Comparison of ENCODE assay signal across 1 cellular context in the genomic region with DNA sequence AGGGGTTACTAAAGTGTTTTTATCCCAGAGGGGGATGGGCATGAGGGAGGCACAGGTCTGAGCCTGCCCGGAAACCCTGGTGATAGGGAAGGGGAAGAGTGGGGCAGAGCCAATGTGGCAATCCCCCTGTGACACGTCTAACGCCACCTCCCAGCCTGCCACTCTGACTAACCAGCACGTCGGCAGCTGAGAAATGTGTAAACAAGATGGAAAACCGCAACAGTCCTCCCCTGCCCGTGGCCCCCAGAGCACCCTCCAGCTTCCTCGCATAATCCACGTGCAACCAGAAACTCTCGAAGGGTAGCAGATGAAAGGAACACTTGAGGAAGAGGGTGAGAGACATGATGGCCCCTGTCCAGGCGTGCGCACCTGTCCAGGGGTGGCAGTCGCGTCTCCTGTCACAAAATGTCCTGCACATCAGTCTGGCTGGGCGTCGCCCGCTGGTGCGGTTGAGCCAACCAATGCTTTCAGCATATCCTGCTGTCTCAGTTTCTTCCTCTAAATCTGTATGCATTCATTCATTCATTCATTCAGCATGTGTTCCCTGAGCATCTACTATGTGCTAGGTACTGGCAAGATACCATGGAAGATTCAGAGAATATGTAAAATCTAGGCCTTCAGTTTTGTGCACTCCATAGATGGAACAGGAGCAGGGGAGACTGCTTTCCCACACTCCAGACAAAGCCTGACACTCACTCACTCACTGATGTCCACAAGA.
TF ChIP-seq lines count a peak whose summit lies in the region.

No MANE protein-coding gene starts in this region.

TF ChIP-seq in HepG2, 621 proteins besides CTCF, POLR2A, EP300 and RAD21 (continues in another document):
- TF ChIP-seq THYN1 (CRISPR knock-in tag; IDR thresholded peaks at IDR 0.05; ENCODE audit: borderline replicate concordance, low read depth) = no peak
- TF ChIP-seq ZNF687 (CRISPR knock-in tag; IDR thresholded peaks at IDR 0.05) = peak; percentile 74
- no peak for TF ChIP-seq CBX2 (IDR thresholded peaks at IDR 0.05; ENCODE audit: low read depth, low read length)
- TF ChIP-seq CBX2 (CRISPR knock-in tag; IDR thresholded peaks at IDR 0.05; ENCODE audit: low read depth) = no peak
- TF ChIP-seq USF2 (IDR thresholded peaks at IDR 0.05; ENCODE audit: low read depth, low read length) = no peak
- TF ChIP-seq USF2 (CRISPR knock-in tag; IDR thresholded peaks at IDR 0.05; ENCODE audit: borderline replicate concordance) = no peak
- TF ChIP-seq ZNF879 (CRISPR knock-in tag; IDR thresholded peaks at IDR 0.05) = no peak
- TF ChIP-seq SAFB2 (CRISPR knock-in tag; IDR thresholded peaks at IDR 0.05; ENCODE audit: borderline replicate concordance, low read depth) = no peak
- TF ChIP-seq ARNT2 (CRISPR knock-in tag; IDR thresholded peaks at IDR 0.05; ENCODE audit: low read depth) = no peak
- no peak for TF ChIP-seq SOX13 (IDR thresholded peaks at IDR 0.05)
- peak in 1 of 2 experiments; percentile 17; a peak in 1 of 4 replicates for TF ChIP-seq SOX13 (CRISPR knock-in tag; conservative IDR thresholded peaks at IDR 0.05 in 1 of 2, IDR thresholded peaks at IDR 0.05 in 1 of 2)
- TF ChIP-seq, protein P1, sequence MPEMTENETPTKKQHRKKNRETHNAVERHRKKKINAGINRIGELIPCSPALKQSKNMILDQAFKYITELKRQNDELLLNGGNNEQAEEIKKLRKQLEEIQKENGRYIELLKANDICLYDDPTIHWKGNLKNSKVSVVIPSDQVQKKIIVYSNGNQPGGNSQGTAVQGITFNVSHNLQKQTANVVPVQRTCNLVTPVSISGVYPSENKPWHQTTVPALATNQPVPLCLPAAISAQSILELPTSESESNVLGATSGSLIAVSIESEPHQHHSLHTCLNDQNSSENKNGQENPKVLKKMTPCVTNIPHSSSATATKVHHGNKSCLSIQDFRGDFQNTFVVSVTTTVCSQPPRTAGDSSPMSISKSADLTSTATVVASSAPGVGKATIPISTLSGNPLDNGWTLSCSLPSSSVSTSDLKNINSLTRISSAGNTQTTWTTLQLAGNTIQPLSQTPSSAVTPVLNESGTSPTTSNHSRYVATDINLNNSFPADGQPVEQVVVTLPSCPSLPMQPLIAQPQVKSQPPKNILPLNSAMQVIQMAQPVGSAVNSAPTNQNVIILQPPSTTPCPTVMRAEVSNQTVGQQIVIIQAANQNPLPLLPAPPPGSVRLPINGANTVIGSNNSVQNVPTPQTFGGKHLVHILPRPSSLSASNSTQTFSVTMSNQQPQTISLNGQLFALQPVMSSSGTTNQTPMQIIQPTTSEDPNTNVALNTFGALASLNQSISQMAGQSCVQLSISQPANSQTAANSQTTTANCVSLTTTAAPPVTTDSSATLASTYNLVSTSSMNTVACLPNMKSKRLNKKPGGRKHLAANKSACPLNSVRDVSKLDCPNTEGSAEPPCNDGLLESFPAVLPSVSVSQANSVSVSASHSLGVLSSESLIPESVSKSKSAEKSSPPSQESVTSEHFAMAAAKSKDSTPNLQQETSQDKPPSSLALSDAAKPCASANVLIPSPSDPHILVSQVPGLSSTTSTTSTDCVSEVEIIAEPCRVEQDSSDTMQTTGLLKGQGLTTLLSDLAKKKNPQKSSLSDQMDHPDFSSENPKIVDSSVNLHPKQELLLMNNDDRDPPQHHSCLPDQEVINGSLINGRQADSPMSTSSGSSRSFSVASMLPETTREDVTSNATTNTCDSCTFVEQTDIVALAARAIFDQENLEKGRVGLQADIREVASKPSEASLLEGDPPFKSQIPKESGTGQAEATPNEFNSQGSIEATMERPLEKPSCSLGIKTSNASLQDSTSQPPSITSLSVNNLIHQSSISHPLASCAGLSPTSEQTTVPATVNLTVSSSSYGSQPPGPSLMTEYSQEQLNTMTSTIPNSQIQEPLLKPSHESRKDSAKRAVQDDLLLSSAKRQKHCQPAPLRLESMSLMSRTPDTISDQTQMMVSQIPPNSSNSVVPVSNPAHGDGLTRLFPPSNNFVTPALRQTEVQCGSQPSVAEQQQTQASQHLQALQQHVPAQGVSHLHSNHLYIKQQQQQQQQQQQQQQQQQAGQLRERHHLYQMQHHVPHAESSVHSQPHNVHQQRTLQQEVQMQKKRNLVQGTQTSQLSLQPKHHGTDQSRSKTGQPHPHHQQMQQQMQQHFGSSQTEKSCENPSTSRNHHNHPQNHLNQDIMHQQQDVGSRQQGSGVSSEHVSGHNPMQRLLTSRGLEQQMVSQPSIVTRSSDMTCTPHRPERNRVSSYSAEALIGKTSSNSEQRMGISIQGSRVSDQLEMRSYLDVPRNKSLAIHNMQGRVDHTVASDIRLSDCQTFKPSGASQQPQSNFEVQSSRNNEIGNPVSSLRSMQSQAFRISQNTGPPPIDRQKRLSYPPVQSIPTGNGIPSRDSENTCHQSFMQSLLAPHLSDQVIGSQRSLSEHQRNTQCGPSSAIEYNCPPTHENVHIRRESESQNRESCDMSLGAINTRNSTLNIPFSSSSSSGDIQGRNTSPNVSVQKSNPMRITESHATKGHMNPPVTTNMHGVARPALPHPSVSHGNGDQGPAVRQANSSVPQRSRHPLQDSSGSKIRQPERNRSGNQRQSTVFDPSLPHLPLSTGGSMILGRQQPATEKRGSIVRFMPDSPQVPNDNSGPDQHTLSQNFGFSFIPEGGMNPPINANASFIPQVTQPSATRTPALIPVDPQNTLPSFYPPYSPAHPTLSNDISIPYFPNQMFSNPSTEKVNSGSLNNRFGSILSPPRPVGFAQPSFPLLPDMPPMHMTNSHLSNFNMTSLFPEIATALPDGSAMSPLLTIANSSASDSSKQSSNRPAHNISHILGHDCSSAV (CRISPR knock-in tag; IDR thresholded peaks at IDR 0.05; ENCODE audit: borderline replicate concordance) = no peak
- TF ChIP-seq, protein P2, sequence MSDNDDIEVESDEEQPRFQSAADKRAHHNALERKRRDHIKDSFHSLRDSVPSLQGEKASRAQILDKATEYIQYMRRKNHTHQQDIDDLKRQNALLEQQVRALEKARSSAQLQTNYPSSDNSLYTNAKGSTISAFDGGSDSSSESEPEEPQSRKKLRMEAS (IDR thresholded peaks at IDR 0.05) = peak; percentile 73; the same call in 1 of the 2 replicates
- no peak for TF ChIP-seq KDM1A (CRISPR knock-in tag; IDR thresholded peaks at IDR 0.05)
- TF ChIP-seq ZNF335 (CRISPR knock-in tag; IDR thresholded peaks at IDR 0.05) = no peak
- TF ChIP-seq JUNB (CRISPR knock-in tag; IDR thresholded peaks at IDR 0.05; ENCODE audit: borderline replicate concordance) = no peak
- TF ChIP-seq TOPORS (CRISPR knock-in tag; IDR thresholded peaks at IDR 0.05) = no peak
- TF ChIP-seq KDM6A (CRISPR knock-in tag; IDR thresholded peaks at IDR 0.05; ENCODE audit: low read depth) = no peak
- TF ChIP-seq ZNF234 (CRISPR knock-in tag; conservative IDR thresholded peaks at IDR 0.05) = no peak
- no peak for TF ChIP-seq GPBP1L1 (CRISPR knock-in tag; IDR thresholded peaks at IDR 0.05)
- TF ChIP-seq NR1H2 (CRISPR knock-in tag; IDR thresholded peaks at IDR 0.05; ENCODE audit: borderline replicate concordance, low read depth) = no peak
- TF ChIP-seq, protein P3, sequence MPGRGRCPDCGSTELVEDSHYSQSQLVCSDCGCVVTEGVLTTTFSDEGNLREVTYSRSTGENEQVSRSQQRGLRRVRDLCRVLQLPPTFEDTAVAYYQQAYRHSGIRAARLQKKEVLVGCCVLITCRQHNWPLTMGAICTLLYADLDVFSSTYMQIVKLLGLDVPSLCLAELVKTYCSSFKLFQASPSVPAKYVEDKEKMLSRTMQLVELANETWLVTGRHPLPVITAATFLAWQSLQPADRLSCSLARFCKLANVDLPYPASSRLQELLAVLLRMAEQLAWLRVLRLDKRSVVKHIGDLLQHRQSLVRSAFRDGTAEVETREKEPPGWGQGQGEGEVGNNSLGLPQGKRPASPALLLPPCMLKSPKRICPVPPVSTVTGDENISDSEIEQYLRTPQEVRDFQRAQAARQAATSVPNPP (CRISPR knock-in tag; IDR thresholded peaks at IDR 0.05) = no peak
- TF ChIP-seq AHR (CRISPR knock-in tag; IDR thresholded peaks at IDR 0.05) = no peak
- no peak for TF ChIP-seq MEIS2 (CRISPR knock-in tag; IDR thresholded peaks at IDR 0.05)
- TF ChIP-seq, protein P4, sequence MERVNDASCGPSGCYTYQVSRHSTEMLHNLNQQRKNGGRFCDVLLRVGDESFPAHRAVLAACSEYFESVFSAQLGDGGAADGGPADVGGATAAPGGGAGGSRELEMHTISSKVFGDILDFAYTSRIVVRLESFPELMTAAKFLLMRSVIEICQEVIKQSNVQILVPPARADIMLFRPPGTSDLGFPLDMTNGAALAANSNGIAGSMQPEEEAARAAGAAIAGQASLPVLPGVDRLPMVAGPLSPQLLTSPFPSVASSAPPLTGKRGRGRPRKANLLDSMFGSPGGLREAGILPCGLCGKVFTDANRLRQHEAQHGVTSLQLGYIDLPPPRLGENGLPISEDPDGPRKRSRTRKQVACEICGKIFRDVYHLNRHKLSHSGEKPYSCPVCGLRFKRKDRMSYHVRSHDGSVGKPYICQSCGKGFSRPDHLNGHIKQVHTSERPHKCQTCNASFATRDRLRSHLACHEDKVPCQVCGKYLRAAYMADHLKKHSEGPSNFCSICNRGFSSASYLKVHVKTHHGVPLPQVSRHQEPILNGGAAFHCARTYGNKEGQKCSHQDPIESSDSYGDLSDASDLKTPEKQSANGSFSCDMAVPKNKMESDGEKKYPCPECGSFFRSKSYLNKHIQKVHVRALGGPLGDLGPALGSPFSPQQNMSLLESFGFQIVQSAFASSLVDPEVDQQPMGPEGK (CRISPR knock-in tag; IDR thresholded peaks at IDR 0.05) = peak; percentile 54; the same call in 1 of the 2 replicates
- TF ChIP-seq, protein P5, sequence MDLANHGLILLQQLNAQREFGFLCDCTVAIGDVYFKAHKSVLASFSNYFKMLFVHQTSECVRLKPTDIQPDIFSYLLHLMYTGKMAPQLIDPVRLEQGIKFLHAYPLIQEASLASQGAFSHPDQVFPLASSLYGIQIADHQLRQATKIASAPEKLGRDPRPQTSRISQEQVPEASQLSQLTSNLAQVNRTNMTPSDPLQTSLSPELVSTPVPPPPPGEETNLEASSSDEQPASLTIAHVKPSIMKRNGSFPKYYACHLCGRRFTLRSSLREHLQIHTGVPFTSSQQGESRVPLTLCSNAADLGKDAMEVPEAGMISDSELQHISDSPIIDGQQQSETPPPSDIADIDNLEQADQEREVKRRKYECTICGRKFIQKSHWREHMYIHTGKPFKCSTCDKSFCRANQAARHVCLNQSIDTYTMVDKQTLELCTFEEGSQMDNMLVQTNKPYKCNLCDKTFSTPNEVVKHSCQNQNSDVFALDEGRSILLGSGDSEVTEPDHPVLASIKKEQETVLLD (CRISPR knock-in tag; IDR thresholded peaks at IDR 0.05; ENCODE audit: low read depth) = no peak
- no peak for TF ChIP-seq ZMYM2 (CRISPR knock-in tag; IDR thresholded peaks at IDR 0.05)
